ENCODE assay signal across 13 cellular contexts in genomic region chr5:132825165-132825823, GRCh38. TPM values are rescaled to one million over a fixed set of nuclear protein-coding genes. Genes with fewer than 3 reads are reported as not detected.
A peak's percentile ranks its signal among the peaks of the same experiment; 100 is the strongest.
DNase-seq lines count a peak whose midpoint lies in the region; ATAC-seq lines count a peak whose summit lies in the region.
"Had no signal": no experiment of that assay in that cellular context is flagged by ENCODE, and none has a peak within 500 bp of the region (broad histone marks: within the 10 kb centered on the region; RNA-seq: fewer than 3 reads in every experiment).

No MANE protein-coding gene starts in this region.

- no peaks in the 10 kb centered on the region for H3K36me3 Mint-ChIP-seq in activated naive CD4-positive, alpha-beta T cell treated with anti-CD3 and anti-CD28 coated beads, Interleukin-2, amount 50 U/mL, for 24 hours
- H3K36me3 Mint-ChIP-seq in activated naive CD4-positive, alpha-beta T cell treated with anti-CD3 and anti-CD28 coated beads for 36 hours (ENCODE audit: low read depth): no peaks in the 10 kb centered on the region
- H3K36me3 Mint-ChIP-seq in activated T-helper 17 cell treated with anti-CD3 and anti-CD28 coated beads, Interleukin-2, amount 50 U/mL, for 72 hours (ENCODE audit: low read depth): no peaks in the 10 kb centered on the region
- H3K36me3 Mint-ChIP-seq in immature natural killer cell: peaks cover 0 to 3% (median 0%) of the 10 kb centered on the region in 3 donors

- ATAC-seq in activated T-helper 17 cell treated with anti-CD3 and anti-CD28 coated beads, Interleukin-2, amount 50 U/mL, for 72 hours (replicated peaks): peak; percentile 15
- ATAC-seq in HG02970 (IDR thresholded peaks at IDR 0.05; ENCODE audit: low FRiP score, unreplicated experiment): no peak

- H3K27ac ChIP-seq in substantia nigra (ENCODE audit: low read depth, low read length, poor library complexity, severe bottlenecking): peak overlapping the region; percentile 100
- H3K27ac ChIP-seq: SK-N-MC had no signal

- DNase-seq in activated naive CD4-positive, alpha-beta T cell treated with anti-CD3 and anti-CD28 coated beads for 36 hours: no peak
- peak in 1 of 49 donors; percentile 18 for DNase-seq in substantia nigra (lab: John Stamatoyannopoulos, UW)
- no peak for DNase-seq in immature natural killer cell
- no peak for DNase-seq in 8988T
- DNase-seq: NCI-H526; stimulated activated CD4-positive, alpha-beta T cell treated with anti-CD3 and anti-CD28 coated beads, Interleukin-2, amount 100 ng/mL, for 48 hours had no signal

- H3K4me1 Mint-ChIP-seq in activated naive CD4-positive, alpha-beta T cell treated with anti-CD3 and anti-CD28 coated beads, Interleukin-2, amount 50 U/mL, for 24 hours: peaks cover 9% of the 10 kb centered on the region
- peaks cover 4% of the 10 kb centered on the region for H3K4me1 Mint-ChIP-seq in activated naive CD4-positive, alpha-beta T cell treated with anti-CD3 and anti-CD28 coated beads for 36 hours (ENCODE audit: low read depth)
- H3K4me1 Mint-ChIP-seq in activated T-helper 17 cell treated with anti-CD3 and anti-CD28 coated beads, Interleukin-2, amount 50 U/mL, for 72 hours: peaks cover 1% of the 10 kb centered on the region
- H3K4me1 Mint-ChIP-seq in immature natural killer cell: peaks cover 10 to 11% of the 10 kb centered on the region in 2 donors

- H3K4me3 ChIP-seq in iPS-18c (ENCODE audit: insufficient read depth, low read depth, low read length): peak overlapping the region; percentile 52
- H3K4me3 ChIP-seq: SK-N-MC had no signal

- peak overlapping the region; percentile 47 for H3K4me3 Mint-ChIP-seq in activated naive CD4-positive, alpha-beta T cell treated with anti-CD3 and anti-CD28 coated beads, Interleukin-2, amount 50 U/mL, for 24 hours
- H3K4me3 Mint-ChIP-seq in activated naive CD4-positive, alpha-beta T cell treated with anti-CD3 and anti-CD28 coated beads for 36 hours: no peak overlapping the region
- peak overlapping the region; percentile 49 for H3K4me3 Mint-ChIP-seq in activated T-helper 17 cell treated with anti-CD3 and anti-CD28 coated beads, Interleukin-2, amount 50 U/mL, for 72 hours
- peak overlapping the region in 2 of 5 donors; percentile 12 to 30 for H3K4me3 Mint-ChIP-seq in immature natural killer cell
- H3K4me3 Mint-ChIP-seq: central memory CD8-positive, alpha-beta T cell had no signal

- peaks cover 33% of the 10 kb centered on the region for H3K27me3 Mint-ChIP-seq in activated naive CD4-positive, alpha-beta T cell treated with anti-CD3 and anti-CD28 coated beads, Interleukin-2, amount 50 U/mL, for 24 hours
- peaks cover 58% of the 10 kb centered on the region for H3K27me3 Mint-ChIP-seq in activated naive CD4-positive, alpha-beta T cell treated with anti-CD3 and anti-CD28 coated beads for 36 hours (ENCODE audit: low read depth)
- H3K27me3 Mint-ChIP-seq in activated T-helper 17 cell treated with anti-CD3 and anti-CD28 coated beads, Interleukin-2, amount 50 U/mL, for 72 hours: peaks cover 25% of the 10 kb centered on the region
- H3K27me3 Mint-ChIP-seq in immature natural killer cell (ENCODE audit: low read depth in 3 of 3): peaks cover 12 to 22% (median 15%) of the 10 kb centered on the region in 3 donors

- H3K27ac Mint-ChIP-seq in activated naive CD4-positive, alpha-beta T cell treated with anti-CD3 and anti-CD28 coated beads, Interleukin-2, amount 50 U/mL, for 24 hours: no peak overlapping the region
- H3K27ac Mint-ChIP-seq in activated naive CD4-positive, alpha-beta T cell treated with anti-CD3 and anti-CD28 coated beads for 36 hours: no peak overlapping the region
- no peak overlapping the region for H3K27ac Mint-ChIP-seq in activated T-helper 17 cell treated with anti-CD3 and anti-CD28 coated beads, Interleukin-2, amount 50 U/mL, for 72 hours
- H3K27ac Mint-ChIP-seq in immature natural killer cell: no peak overlapping the region
- H3K27ac Mint-ChIP-seq: nephron had no signal

- CTCF ChIA-PET in activated naive CD4-positive, alpha-beta T cell treated with anti-CD3 and anti-CD28 coated beads for 36 hours (lab: Charles Lee): interaction anchor here (1.5 to 1.8 kb wide), 2 partner anchors 9 to 298 kb away, joined by 4 to 8 read pairs; no protein-coding TSS in a partner anchor

- H3K9me3 ChIP-seq in iPS-18c (ENCODE audit: control insufficient read depth, insufficient read depth, low read length): peaks cover 4% of the 10 kb centered on the region

- intact Hi-C loops in activated naive CD4-positive, alpha-beta T cell treated with anti-CD3 and anti-CD28 coated beads for 36 hours (cut with micrococcal nuclease): no loop called here

- no peaks in the 10 kb centered on the region for H3K9me3 Mint-ChIP-seq in activated naive CD4-positive, alpha-beta T cell treated with anti-CD3 and anti-CD28 coated beads, Interleukin-2, amount 50 U/mL, for 24 hours
- no peaks in the 10 kb centered on the region for H3K9me3 Mint-ChIP-seq in activated naive CD4-positive, alpha-beta T cell treated with anti-CD3 and anti-CD28 coated beads for 36 hours
- no peaks in the 10 kb centered on the region for H3K9me3 Mint-ChIP-seq in activated T-helper 17 cell treated with anti-CD3 and anti-CD28 coated beads, Interleukin-2, amount 50 U/mL, for 72 hours
- no peaks in the 10 kb centered on the region for H3K9me3 Mint-ChIP-seq in immature natural killer cell
- H3K9me3 Mint-ChIP-seq: central memory CD8-positive, alpha-beta T cell; nephron had no signal

RNA-seq across cellular contexts. Expression of gene SHROOM1, which starts 5.2 kb away (rescaled TPM):
- under 1 TPM; 0.21 to 0.64 TPM for total RNA-seq in activated naive CD4-positive, alpha-beta T cell treated with anti-CD3 and anti-CD28 coated beads for 36 hours
- 1 to 10 TPM in 1 of 2 donors, under 1 TPM in 1; 0.54 to 3.4 TPM for total RNA-seq in activated T-helper 17 cell treated with anti-CD3 and anti-CD28 coated beads, Interleukin-2, amount 50 U/mL, for 72 hours
- 1 to 10 TPM in 1 of 3 donors, not detected in 2; 1.4 TPM for polyA plus RNA-seq in immature natural killer cell

RNA-seq across cellular contexts. Expression of gene SOWAHA, which starts 12.2 kb away (rescaled TPM):
- not detected for total RNA-seq in activated naive CD4-positive, alpha-beta T cell treated with anti-CD3 and anti-CD28 coated beads for 36 hours
- total RNA-seq in activated T-helper 17 cell treated with anti-CD3 and anti-CD28 coated beads, Interleukin-2, amount 50 U/mL, for 72 hours: not detected
- not detected for polyA plus RNA-seq in immature natural killer cell

RNA-seq across cellular contexts. Expression of gene GDF9, which starts 41.0 kb away (rescaled TPM):
- 1 to 10 TPM in 1 of 2 experiments, under 1 TPM in 1; 0.64 to 1.2 TPM for total RNA-seq in activated naive CD4-positive, alpha-beta T cell treated with anti-CD3 and anti-CD28 coated beads for 36 hours
- under 1 TPM; 0.26 to 0.69 TPM for total RNA-seq in activated T-helper 17 cell treated with anti-CD3 and anti-CD28 coated beads, Interleukin-2, amount 50 U/mL, for 72 hours
- polyA plus RNA-seq in immature natural killer cell: under 1 TPM in 1 of 3 donors, not detected in 2; 0.12 TPM

RNA-seq across cellular contexts. Expression of gene UQCRQ, which starts 41.1 kb away (rescaled TPM):
- total RNA-seq in activated naive CD4-positive, alpha-beta T cell treated with anti-CD3 and anti-CD28 coated beads for 36 hours: 100 to 1,000 TPM; 677 to 784 TPM
- 100 to 1,000 TPM; 219 to 408 TPM for total RNA-seq in activated T-helper 17 cell treated with anti-CD3 and anti-CD28 coated beads, Interleukin-2, amount 50 U/mL, for 72 hours
- 100 to 1,000 TPM; 554 to 923 (median 597) TPM for polyA plus RNA-seq in immature natural killer cell

RNA-seq across cellular contexts. Expression of gene LEAP2, which starts 48.2 kb away (rescaled TPM):
- total RNA-seq in activated naive CD4-positive, alpha-beta T cell treated with anti-CD3 and anti-CD28 coated beads for 36 hours: 1 to 10 TPM; 1.8 to 2.0 TPM
- 1 to 10 TPM; 1.8 to 2.9 TPM for total RNA-seq in activated T-helper 17 cell treated with anti-CD3 and anti-CD28 coated beads, Interleukin-2, amount 50 U/mL, for 72 hours
- 1 to 10 TPM in 1 of 3 donors, under 1 TPM in 2; 0.50 to 2.0 (median 0.54) TPM for polyA plus RNA-seq in immature natural killer cell
